Comparison of ENCODE assay signal across 8 cellular contexts in genomic region chr10:75431180-75432111, GRCh38. TPM values are rescaled to one million over a fixed set of nuclear protein-coding genes. Genes with fewer than 3 reads are reported as not detected.
DNase-seq lines count a peak whose midpoint lies in the region; ATAC-seq, FAIRE-seq and TF ChIP-seq lines count a peak whose summit lies in the region.

LRMDA (plus strand) TSS chr10:75431624.

- H3K4me2 ChIP-seq in Loucy (ENCODE audit: low read depth, low read length, poor library complexity, severe bottlenecking): no peak within 1 kb of the TSS

- H3K79me2 ChIP-seq in Loucy (ENCODE audit: insufficient read depth, low read length): no peaks in the 10 kb centered on the region

- no peaks in the 10 kb centered on the region for H4K20me1 ChIP-seq in Loucy (ENCODE audit: insufficient read depth, low read length, poor library complexity, severe bottlenecking)

- peak in 1 of 2 donors; percentile 63 for TF ChIP-seq POLR2A in thyroid gland (IDR thresholded peaks at IDR 0.05)

- H3K4me3 ChIP-seq in GM08714 (ENCODE audit: low read length): peak within 1 kb of the TSS; percentile 38; the same call in 1 of the 2 replicates
- no peak within 1 kb of the TSS for H3K4me3 ChIP-seq in Loucy (ENCODE audit: low read length, poor library complexity, severe bottlenecking)
- peak within 1 kb of the TSS; percentile 46 to 62 (median 54) for H3K4me3 ChIP-seq in thyroid gland (replicated peaks in 1 of 3)

- H2AFZ ChIP-seq in Loucy (ENCODE audit: low read length): peak within 1 kb of the TSS; percentile 46; the same call in 1 of the 2 replicates

- no peak within 1 kb of the TSS for H3K9ac ChIP-seq in Loucy (ENCODE audit: low read depth, low read length, poor library complexity, severe bottlenecking)

- 3 to 8% methylated on average over 21 to 25 of the region's 82 CpGs for WGBS in thyroid gland, 2 donors

- H3K9me2 ChIP-seq in Loucy (replicated peaks; ENCODE audit: low read depth, low read length): no peaks in the 10 kb centered on the region

- intact Hi-C loops in thyroid gland (cut with DNase I): no loop called here

- no peak for FAIRE-seq in RCC 7860 (lab: Jason Lieb, UNC)

- no peak for TF ChIP-seq CTCF in Loucy (conservative IDR thresholded peaks at IDR 0.05; ENCODE audit: low read length)
- TF ChIP-seq CTCF in thyroid gland (IDR thresholded peaks at IDR 0.05): no peak

- H3K27me3 ChIP-seq in Loucy (ENCODE audit: insufficient read depth, low read length, poor library complexity, severe bottlenecking) (no peaks in the 10 kb centered on the region), thyroid gland (no peaks in the 10 kb centered on the region)

- no peaks in the 10 kb centered on the region for H3F3A ChIP-seq in Loucy (ENCODE audit: low read depth)

- DNase-seq in dermis blood vessel endothelial cell (peak; percentile 28), lung microvascular endothelial cell (ENCODE audit: low read depth in 2 of 2) (peak in 1 of 2 donors; percentile 58), thyroid gland (peak; percentile 54 to 55), RCC 7860 (ENCODE audit: low spot score) (no peak)

- H3K36me3 ChIP-seq in Loucy (ENCODE audit: insufficient read depth, low read length): no peaks in the 10 kb centered on the region
- H3K36me3 ChIP-seq in thyroid gland: no peaks in the 10 kb centered on the region

- H3K4me1 ChIP-seq in Loucy (ENCODE audit: insufficient read depth, low read length, poor library complexity, severe bottlenecking) (no peaks in the 10 kb centered on the region), thyroid gland (peaks cover 16 to 26% of the 10 kb centered on the region in 2 donors)

- H3K27ac ChIP-seq in thyroid gland: peak within 1 kb of the TSS; percentile 56 to 86 (median 76)

- ATAC-seq in GM18858 (IDR thresholded peaks at IDR 0.05; ENCODE audit: unreplicated experiment) (no peak), HG03442 (IDR thresholded peaks at IDR 0.05; ENCODE audit: unreplicated experiment) (no peak)

- H3K9me3 ChIP-seq in Loucy (ENCODE audit: insufficient read depth, low read depth, low read length): no peaks in the 10 kb centered on the region
- H3K9me3 ChIP-seq in thyroid gland: no peaks in the 10 kb centered on the region

RNA-seq across cellular contexts. Expression of gene LRMDA, which starts in this region (rescaled TPM):
- total RNA-seq in dermis blood vessel endothelial cell (7.6 and 27.4 TPM in 2 replicates), lung microvascular endothelial cell (8.1 and 17.3 TPM in 2 replicates), thyroid gland (10 to 100 TPM; 16.5 to 31.7 (median 23.2) TPM)
